8 cellular contexts compared by ENCODE assay signal in genomic region chr9:111036068-111036789, GRCh38. TPM values are rescaled to one million over a fixed set of nuclear protein-coding genes. Genes with fewer than 3 reads are reported as not detected.
DNase-seq lines count a peak whose midpoint lies in the region; ATAC-seq and TF ChIP-seq lines count a peak whose summit lies in the region.

No MANE protein-coding gene starts in this region.

- in situ Hi-C loops in GM23248 (cut with MboI): loop anchor here (10.0 kb wide), 1 partner anchor 381 kb away; no protein-coding TSS in a partner anchor

- no peak overlapping the region for H3K27ac Mint-ChIP-seq in natural killer cell treated with Interleukin-12 subunit alpha and Interleukin-12 subunit beta and Interleukin-15 and Interleukin-18, amount 100 ng/mL, for 72 hours

- H3K4me3 ChIP-seq in GM23248: peak overlapping the region; percentile 95
- peak overlapping the region; percentile 7 to 73 (median 60) for H3K4me3 ChIP-seq in heart left ventricle
- peak overlapping the region; percentile 66 for H3K4me3 ChIP-seq in psoas muscle

- 2 to 3% methylated on average over 16 of the region's 16 CpGs for WGBS in GM23248 (ENCODE audit: low coverage in 1 of 2, low lambda C conversion rate in 2 of 2, missing lambda C conversion rate in 2 of 2), 2 experiments
- WGBS in heart left ventricle, 4 donors: 12 to 17% (median 14%) methylated on average over 16 of the region's 16 CpGs
- 17 to 26% (median 21%) methylated on average over 16 of the region's 16 CpGs for WGBS in psoas muscle, 3 donors

- peaks cover 7% of the 10 kb centered on the region for H3K36me3 Mint-ChIP-seq in natural killer cell treated with Interleukin-12 subunit alpha and Interleukin-12 subunit beta and Interleukin-15 and Interleukin-18, amount 100 ng/mL, for 72 hours

- H3K4me1 Mint-ChIP-seq in natural killer cell treated with Interleukin-12 subunit alpha and Interleukin-12 subunit beta and Interleukin-15 and Interleukin-18, amount 100 ng/mL, for 72 hours (ENCODE audit: low read depth in 2 of 2): peaks cover 0 to 12% of the 10 kb centered on the region in 2 donors

- peaks cover 34 to 54% of the 10 kb centered on the region in 2 donors for H3K27me3 Mint-ChIP-seq in natural killer cell treated with Interleukin-12 subunit alpha and Interleukin-12 subunit beta and Interleukin-15 and Interleukin-18, amount 100 ng/mL, for 72 hours

- peak overlapping the region; percentile 81 for H3K27ac ChIP-seq in GM23248
- peak overlapping the region in 11 of 12 donors; percentile 28 to 82 (median 79) for H3K27ac ChIP-seq in heart left ventricle
- no peak overlapping the region for H3K27ac ChIP-seq in psoas muscle

- H3K9me3 ChIP-seq in GM23248 (ENCODE audit: low read depth): no peaks in the 10 kb centered on the region
- H3K9me3 ChIP-seq in heart left ventricle: no peaks in the 10 kb centered on the region
- no peaks in the 10 kb centered on the region for H3K9me3 ChIP-seq in psoas muscle

- no peaks in the 10 kb centered on the region for H3K27me3 ChIP-seq in GM23248 (replicated peaks; ENCODE audit: insufficient read depth)
- H3K27me3 ChIP-seq in heart left ventricle: peaks cover 4 to 68% (median 34%) of the 10 kb centered on the region in 9 donors
- H3K27me3 ChIP-seq in psoas muscle (ENCODE audit: insufficient read depth in 3 of 3, low read length in 2 of 3): peaks cover 0 to 46% (median 8%) of the 10 kb centered on the region in 3 donors

- intact Hi-C loops in heart left ventricle (cut with DNase I): loop anchor here in 2 of 10 donors (5.0 to 10.0 kb wide), 2 partner anchors 121 to 261 kb away; no protein-coding TSS in a partner anchor
- intact Hi-C loops in psoas muscle (cut with DNase I): no loop called here

- H3K79me2 ChIP-seq in GM23248 (ENCODE audit: insufficient read depth): peaks cover 65% of the 10 kb centered on the region

- no peak for TF ChIP-seq POLR2A in heart left ventricle (IDR thresholded peaks at IDR 0.05)

- H3K36me3 ChIP-seq in GM23248 (ENCODE audit: low read depth) (no peaks in the 10 kb centered on the region), heart left ventricle (no peaks in the 10 kb centered on the region), psoas muscle (ENCODE audit: insufficient read depth in 1 of 2, low read depth in 1 of 2) (no peaks in the 10 kb centered on the region)

- ATAC-seq in heart left ventricle: peak; percentile 51 to 66 (median 62)
- ATAC-seq in psoas muscle: peak in 2 of 4 donors; percentile 50 to 64
- no peak for ATAC-seq in HG03025 (IDR thresholded peaks at IDR 0.05; ENCODE audit: low FRiP score, unreplicated experiment)
- ATAC-seq in natural killer cell treated with Interleukin-12 subunit alpha and Interleukin-12 subunit beta and Interleukin-15 and Interleukin-18, amount 100 ng/mL, for 72 hours: no peak

- peak overlapping the region; percentile 78; the same call in 1 of the 2 replicates for H2AFZ ChIP-seq in GM23248

- no peaks in the 10 kb centered on the region for H3K9me3 Mint-ChIP-seq in natural killer cell treated with Interleukin-12 subunit alpha and Interleukin-12 subunit beta and Interleukin-15 and Interleukin-18, amount 100 ng/mL, for 72 hours

- H4K20me1 ChIP-seq in GM23248 (ENCODE audit: insufficient read depth): no peaks in the 10 kb centered on the region

- peaks cover 43% of the 10 kb centered on the region for H3F3A ChIP-seq in GM23248 (ENCODE audit: insufficient read depth)

- peak overlapping the region; percentile 89 for H3K4me2 ChIP-seq in GM23248 (ENCODE audit: unreplicated experiment)

- H3K9ac ChIP-seq in GM23248: peak overlapping the region; percentile 93

- H3K9me2 ChIP-seq in GM23248 (ENCODE audit: insufficient read depth): no peaks in the 10 kb centered on the region

- H3K4me1 ChIP-seq in GM23248 (ENCODE audit: insufficient read depth) (peaks cover 29% of the 10 kb centered on the region), heart left ventricle (peaks cover 0 to 31% (median 2%) of the 10 kb centered on the region in 12 donors), psoas muscle (no peaks in the 10 kb centered on the region)

- DNase-seq in GM23248: peak; percentile 85
- peak; percentile 22 for DNase-seq in T1000 (lab: John Stamatoyannopoulos, UW)
- DNase-seq in heart left ventricle: peak; percentile 34 to 78 (median 59)
- DNase-seq in psoas muscle: peak; percentile 70 to 75
- no peak for DNase-seq in NCI-H2171 treated with DMSO at 0.1 percent for 48 hours (lab: John Stamatoyannopoulos, UW)
- no peak for DNase-seq in HPDE6-E6E7 (ENCODE audit: extremely low spot score)
- DNase-seq in natural killer cell treated with Interleukin-12 subunit alpha and Interleukin-12 subunit beta and Interleukin-15 and Interleukin-18, amount 100 ng/mL, for 72 hours (ENCODE audit: low spot score): no peak

- TF ChIP-seq CTCF in heart left ventricle (IDR thresholded peaks at IDR 0.05): peak in 11 of 12 donors; percentile 6 to 49 (median 31)
- no peak for TF ChIP-seq CTCF in psoas muscle (IDR thresholded peaks at IDR 0.05)

- H3K4me3 Mint-ChIP-seq in natural killer cell treated with Interleukin-12 subunit alpha and Interleukin-12 subunit beta and Interleukin-15 and Interleukin-18, amount 100 ng/mL, for 72 hours: no peak overlapping the region

RNA-seq across cellular contexts. Expression of gene LPAR1, which starts 2.0 kb away (rescaled TPM):
- 90.3 and 90.8 TPM in 2 replicates for total RNA-seq in GM23248 (2014; rRNA removed; shearing (Covaris generic))
- polyA plus RNA-seq in GM23248 (2016; fragmentation: Nextera tagmentation; extraction: Ambion mirVana) (40.1 and 45.7 TPM in 2 replicates), heart left ventricle (1 to 10 TPM; 3.7 to 5.5 TPM), psoas muscle (1 to 10 TPM; 2.5 to 7.7 (median 4.5) TPM)
- total RNA-seq in heart left ventricle (10 to 100 TPM in 4 of 9 donors, 1 to 10 TPM in 5; 4.8 to 19.3 (median 8.4) TPM), psoas muscle (1 to 10 TPM; 3.5 to 6.1 (median 5.1) TPM)
- total RNA-seq in natural killer cell treated with Interleukin-12 subunit alpha and Interleukin-12 subunit beta and Interleukin-15 and Interleukin-18, amount 100 ng/mL, for 72 hours: under 1 TPM in 1 of 2 donors, not detected in 1; 0.21 TPM

Comparison
In these comparisons a context has a peak if more than half of its experiments do, and no peak if none do; other contexts are left out.
1. DNase-seq: peak in GM23248 (single experiment), T1000 (single experiment), heart left ventricle (5 of 5) and psoas muscle (2 of 2); none in NCI-H2171 treated with DMSO at 0.1 percent for 48 hours (single experiment), HPDE6-E6E7 (single experiment) and natural killer cell treated with Interleukin-12 subunit alpha and Interleukin-12 subunit beta and Interleukin-15 and Interleukin-18, amount 100 ng/mL, for 72 hours (single experiment).
2. ATAC-seq: peak in heart left ventricle (4 of 4); none in HG03025 (single experiment) and natural killer cell treated with Interleukin-12 subunit alpha and Interleukin-12 subunit beta and Interleukin-15 and Interleukin-18, amount 100 ng/mL, for 72 hours (0 of 2).
3. Peak in every context shown above with its lines, with median percentiles within 50 percentile points of each other: H3K4me3 ChIP-seq.